Comparison of ENCODE assay signal across 8 cellular contexts in the genomic region with DNA sequence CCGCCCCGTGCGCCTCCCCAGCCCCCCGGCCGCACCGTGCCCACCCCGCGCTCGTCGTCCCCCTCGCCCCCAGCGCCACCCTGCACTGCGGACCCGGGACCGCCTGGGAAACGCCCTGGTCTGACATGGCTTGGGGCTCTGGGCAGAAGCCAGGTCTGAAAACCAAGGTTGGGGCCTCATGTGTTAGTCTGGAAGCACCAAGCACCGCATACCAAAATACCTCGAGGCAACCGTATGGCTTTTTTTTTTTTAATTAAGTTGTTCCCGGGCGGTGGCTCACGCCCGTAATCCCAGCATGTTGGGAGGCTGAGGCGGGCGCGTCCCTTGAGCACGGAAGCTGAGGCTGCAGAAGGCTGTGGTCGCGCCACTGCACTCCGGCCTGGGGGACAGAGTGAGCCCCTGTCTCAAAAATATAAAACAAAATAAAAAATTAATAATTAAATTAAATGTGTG.
DNase-seq lines count a peak whose midpoint lies in the region; ATAC-seq and TF ChIP-seq lines count a peak whose summit lies in the region.

No MANE protein-coding gene starts in this region.

- H3K27ac ChIP-seq in SJCRH30 (peak overlapping the region; percentile 93), epithelial cell of prostate (peak overlapping the region; percentile 96)

- peaks cover 26 to 27% of the 10 kb centered on the region in 2 donors for H3K4me1 Mint-ChIP-seq in natural killer cell

- H3K36me3 ChIP-seq in SJCRH30 = no peaks in the 10 kb centered on the region

- H3K9me3 Mint-ChIP-seq in natural killer cell = no peaks in the 10 kb centered on the region

- ATAC-seq in GM18511 (IDR thresholded peaks at IDR 0.05; ENCODE audit: unreplicated experiment) (peak; percentile 24), HG03103 (IDR thresholded peaks at IDR 0.05; ENCODE audit: low read depth, unreplicated experiment) (peak; percentile 14), natural killer cell (peak; percentile 3 to 10 (median 5))

- peak overlapping the region; percentile 62 for H3K4me3 ChIP-seq in SJCRH30

- H3K36me3 Mint-ChIP-seq in natural killer cell = no peaks in the 10 kb centered on the region

- peaks cover 14% of the 10 kb centered on the region for H3K4me1 ChIP-seq in SJCRH30

- intact Hi-C loops in natural killer cell (cut with micrococcal nuclease) = loop anchor here (1.0 kb wide), 4 partner anchors 23 to 110 kb away; no protein-coding TSS in a partner anchor

- peak overlapping the region; percentile 95 to 96 for H3K27ac Mint-ChIP-seq in natural killer cell

- H3K27me3 Mint-ChIP-seq in natural killer cell (ENCODE audit: low read depth in 2 of 2) = no peaks in the 10 kb centered on the region

- H3K27me3 ChIP-seq in SJCRH30 = no peaks in the 10 kb centered on the region

- TF ChIP-seq CTCF in natural killer cell (IDR thresholded peaks at IDR 0.05) = no peak

- H3K4me3 Mint-ChIP-seq in natural killer cell = peak overlapping the region; percentile 91

- peak; percentile 58 for DNase-seq in AG08395 (ENCODE audit: low spot score)
- peak in 1 of 2 experiments; percentile 73 for DNase-seq in SJCRH30
- DNase-seq in epithelial cell of prostate (ENCODE audit: low read depth, low spot score) = no peak
- no peak for DNase-seq in natural killer cell
- no peak for DNase-seq in effector CD4-positive, alpha-beta T cell
- no peak for DNase-seq in SKM-1 (lab: John Stamatoyannopoulos, UW; ENCODE audit: unreplicated experiment)

- H3K9me3 ChIP-seq in SJCRH30 (replicated peaks) = no peaks in the 10 kb centered on the region
